Comparison of ENCODE assay signal across 1 cellular context in genomic region chr2:60957643-60958042, GRCh38.
TF ChIP-seq lines count a peak whose summit lies in the region.

No MANE protein-coding gene starts in this region.

TF ChIP-seq in HepG2, 621 proteins besides CTCF, POLR2A, EP300 and RAD21:
- TF ChIP-seq CERS6 (CRISPR knock-in tag; IDR thresholded peaks at IDR 0.05), result no peak
- TF ChIP-seq ZNF589 (CRISPR knock-in tag; conservative IDR thresholded peaks at IDR 0.05), result no peak
